In the genomic region with DNA sequence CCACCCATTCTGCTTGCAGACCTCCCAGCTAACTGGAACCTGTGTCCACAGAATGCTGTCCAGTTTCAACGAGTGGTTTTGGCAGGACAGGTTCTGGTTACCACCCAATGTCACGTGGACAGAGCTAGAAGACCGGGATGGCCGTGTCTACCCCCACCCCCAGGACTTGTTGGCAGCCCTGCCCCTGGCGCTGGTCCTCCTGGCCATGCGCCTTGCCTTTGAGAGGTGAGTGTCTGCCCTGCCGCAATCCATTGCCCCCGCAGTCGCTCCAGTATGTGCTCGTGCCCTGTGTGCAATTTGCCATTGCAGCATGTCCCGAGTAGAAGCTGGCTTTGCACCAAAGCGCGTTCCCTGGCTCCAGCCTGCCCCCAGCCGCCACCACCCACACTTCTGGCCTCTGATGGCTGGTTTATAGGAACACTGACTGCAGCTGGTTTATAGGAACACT, we compare ENCODE assay signal across 14 cellular contexts. TPM values are rescaled to one million over a fixed set of nuclear protein-coding genes. Genes with fewer than 3 reads are reported as not detected.
DNase-seq lines count a peak whose midpoint lies in the region; ATAC-seq, FAIRE-seq and TF ChIP-seq lines count a peak whose summit lies in the region.
"Had no signal": no experiment of that assay in that cellular context is flagged by ENCODE, and none has a peak within 500 bp of the region (broad histone marks: within the 10 kb centered on the region; RNA-seq: fewer than 3 reads in every experiment).

No MANE protein-coding gene starts in this region.

- H2AFZ ChIP-seq in GM23338: no peak overlapping the region

- peaks cover 9% of the 10 kb centered on the region for H4K20me1 ChIP-seq in GM23338 (replicated peaks; ENCODE audit: insufficient read depth)

- peaks cover 0 to under 1% (median 0%) of the 10 kb centered on the region in 6 donors for H3K9me3 Mint-ChIP-seq in immature natural killer cell
- peaks cover 4% of the 10 kb centered on the region; the same call in 2 of the 3 replicates for H3K9me3 Mint-ChIP-seq in GM23338
- H3K9me3 Mint-ChIP-seq: CD4-positive, CD25-positive, alpha-beta regulatory T cell had no signal

- peaks cover 8% of the 10 kb centered on the region; the same call in 1 of the 2 replicates for H3K79me2 ChIP-seq in GM23338 (replicated peaks; ENCODE audit: insufficient read depth)

- FAIRE-seq in HTR-8/SVneo (lab: Jason Lieb, UNC): no peak
- FAIRE-seq: kidney had no signal

- H3K4me3 Mint-ChIP-seq in immature natural killer cell (no peak overlapping the region), GM23338 (no peak overlapping the region)
- H3K4me3 Mint-ChIP-seq: CD4-positive, CD25-positive, alpha-beta regulatory T cell; stimulated activated naive CD8-positive, alpha-beta T cell treated with anti-CD3 and anti-CD28 coated beads, Interleukin-15, amount 100 ng/mL, for 72 hours had no signal

- H3F3A ChIP-seq in GM23338 (replicated peaks; ENCODE audit: low read depth): peaks cover 12% of the 10 kb centered on the region; the same call in 1 of the 2 replicates

- DNase-seq in G401 (ENCODE audit: low spot score) (peak; percentile 87), caudate nucleus (lab: John Stamatoyannopoulos, UW) (peak in 56 of 61 donors; percentile 0 to 84 (median 50)), left colon (peak in 1 of 2 donors; percentile 70), sciatic nerve (ENCODE audit: low spot score) (peak; percentile 82), immature natural killer cell (no peak), HTR-8/SVneo (ENCODE audit: insufficient read length, low spot score) (no peak), GM23338 (ENCODE audit: low spot score) (no peak)
- DNase-seq: CD4-positive, CD25-positive, alpha-beta regulatory T cell; dermis blood vessel endothelial cell; kidney; NCI-H69; stimulated activated CD4-positive, alpha-beta T cell treated with anti-CD3 and anti-CD28 coated beads, Interleukin-12 subunit alpha, Interleukin-12 subunit beta, amount 100 ng/mL, for 4 hours; stimulated activated naive CD8-positive, alpha-beta T cell treated with anti-CD3 and anti-CD28 coated beads, Interleukin-15, amount 100 ng/mL, for 72 hours had no signal

- H3K27me3 ChIP-seq in GM23338 (ENCODE audit: insufficient read depth): no peaks in the 10 kb centered on the region

- H3K27me3 Mint-ChIP-seq in immature natural killer cell (ENCODE audit: low read depth in 3 of 3) (no peaks in the 10 kb centered on the region), GM23338 (ENCODE audit: insufficient read depth, low read depth, poor library complexity) (peaks cover 1% of the 10 kb centered on the region)
- H3K27me3 Mint-ChIP-seq: CD4-positive, CD25-positive, alpha-beta regulatory T cell; stimulated activated naive CD8-positive, alpha-beta T cell treated with anti-CD3 and anti-CD28 coated beads, Interleukin-15, amount 100 ng/mL, for 72 hours had no signal

- peaks cover 8% of the 10 kb centered on the region; the same call in 1 of the 2 replicates for H3K36me3 ChIP-seq in GM23338 (ENCODE audit: insufficient read depth)

- H3K4me2 ChIP-seq in GM23338: no peak overlapping the region

- ATAC-seq in left colon (peak; percentile 14), sciatic nerve (peak; percentile 74), GM23338 (no peak), HG03520 (IDR thresholded peaks at IDR 0.05; ENCODE audit: unreplicated experiment) (no peak)
- ATAC-seq: stimulated activated naive CD8-positive, alpha-beta T cell treated with anti-CD3 and anti-CD28 coated beads, Interleukin-15, amount 100 ng/mL, for 72 hours had no signal

- H3K4me1 Mint-ChIP-seq in immature natural killer cell (peaks cover 6 to 10% of the 10 kb centered on the region in 2 donors), GM23338 (peaks cover 2% of the 10 kb centered on the region; the same call in 1 of the 3 replicates)
- H3K4me1 Mint-ChIP-seq: stimulated activated naive CD8-positive, alpha-beta T cell treated with anti-CD3 and anti-CD28 coated beads, Interleukin-15, amount 100 ng/mL, for 72 hours had no signal

- in situ Hi-C loops in G401 (cut with HindIII; ENCODE audit: low sequenced_read_pairs): no loop called here

- intact Hi-C loops in left colon (cut with DNase I, micrococcal nuclease): loop anchor here in 1 of 2 donors (10.0 kb wide), 1 partner anchor 96 kb away; no protein-coding TSS in a partner anchor
- intact Hi-C loops in sciatic nerve (cut with DNase I): loop anchor here (5.0 to 10.0 kb wide), 2 partner anchors 94 to 296 kb away; no protein-coding TSS in a partner anchor

- no peak for TF ChIP-seq CTCF in GM23338 (conservative IDR thresholded peaks at IDR 0.05; ENCODE audit: low read depth in 2 of 2)

- H3K27ac Mint-ChIP-seq in immature natural killer cell: no peak overlapping the region
- no peak overlapping the region for H3K27ac Mint-ChIP-seq in GM23338
- H3K27ac Mint-ChIP-seq: stimulated activated naive CD8-positive, alpha-beta T cell treated with anti-CD3 and anti-CD28 coated beads, Interleukin-15, amount 100 ng/mL, for 72 hours had no signal

- peak overlapping the region; percentile 69 for H3K27ac ChIP-seq in caudate nucleus (ENCODE audit: low read depth, low read length)
- no peak overlapping the region for H3K27ac ChIP-seq in GM23338 (ENCODE audit: low read depth)

- H3K36me3 Mint-ChIP-seq in immature natural killer cell: peaks cover 7 to 19% (median 19%) of the 10 kb centered on the region in 3 donors
- H3K36me3 Mint-ChIP-seq in GM23338 (ENCODE audit: low read depth): peaks cover 30% of the 10 kb centered on the region

- no peaks in the 10 kb centered on the region for H3K4me1 ChIP-seq in GM23338 (ENCODE audit: insufficient read depth)

- H3K4me3 ChIP-seq in GM23338: no peak overlapping the region

- peaks cover 6% of the 10 kb centered on the region; the same call in 1 of the 2 replicates for H3K9me2 ChIP-seq in GM23338 (ENCODE audit: insufficient read depth)

RNA-seq across cellular contexts. Expression of a gene that starts 41.9 kb away (rescaled TPM):
- total RNA-seq in G401 (2014; rRNA removed; shearing (Covaris generic)): 81.1 and 102 TPM in 2 replicates
- total RNA-seq in left colon: 1 to 10 TPM; 3.8 to 7.3 TPM
- 66.9 TPM for total RNA-seq in sciatic nerve
- 10 to 100 TPM; 38.0 to 61.1 (median 48.1) TPM for polyA plus RNA-seq in immature natural killer cell
- total RNA-seq in GM23338 (2014; rRNA removed; shearing (Covaris generic)): 96.2 and 109 TPM in 2 replicates
- 68.5 and 74.5 TPM in 2 replicates for polyA plus RNA-seq in GM23338 (2016; fragmentation: Nextera tagmentation; extraction: Ambion mirVana)

RNA-seq across cellular contexts. Expression of a gene that starts 57.1 kb away (rescaled TPM):
- 141 and 173 TPM in 2 replicates for total RNA-seq in G401 (2014; rRNA removed; shearing (Covaris generic))
- total RNA-seq in left colon (10 to 100 TPM; 46.0 to 46.2 TPM), sciatic nerve (23.8 TPM)
- polyA plus RNA-seq in immature natural killer cell (100 to 1,000 TPM in 1 of 3 donors, 10 to 100 TPM in 2; 86.4 to 105 (median 90.3) TPM), GM23338 (2016; fragmentation: Nextera tagmentation; extraction: Ambion mirVana) (87.0 and 90.0 TPM in 2 replicates)
- total RNA-seq in GM23338 (2014; rRNA removed; shearing (Covaris generic)): 84.9 and 124 TPM in 2 replicates

Comparison
In these comparisons a context has a peak if more than half of its experiments do, and no peak if none do; other contexts are left out.
1. DNase-seq: peak in G401 (single experiment), caudate nucleus (56 of 61) and sciatic nerve (single experiment); none in immature natural killer cell (0 of 3), HTR-8/SVneo (single experiment) and GM23338 (single experiment).
2. ATAC-seq: peak in left colon (single experiment) and sciatic nerve (single experiment); none in GM23338 (single experiment) and HG03520 (single experiment).